Comparison of ENCODE assay signal across 9 cellular contexts in genomic region chr17:59828478-59828760, GRCh38.
A peak's percentile ranks its signal among the peaks of the same experiment; 100 is the strongest.
DNase-seq lines count a peak whose midpoint lies in the region; ATAC-seq and TF ChIP-seq lines count a peak whose summit lies in the region.
"Had no signal": no experiment of that assay in that cellular context is flagged by ENCODE, and none has a peak within 500 bp of the region (broad histone marks: within the 10 kb centered on the region; RNA-seq: fewer than 3 reads in every experiment).

No MANE protein-coding gene starts in this region.

- H3K4me3 ChIP-seq in PC-9 (peak overlapping the region; percentile 50), endodermal cell (ENCODE audit: low read length) (no peak overlapping the region), rectal smooth muscle tissue (ENCODE audit: low read length) (no peak overlapping the region)

- WGBS in endodermal cell (ENCODE audit: insufficient coverage in 1 of 2, insufficient read length in 1 of 2), 2 experiments = 98 to 100% methylated on average over 2 of the region's 2 CpGs

- TF ChIP-seq CTCF in Calu3 (IDR thresholded peaks at IDR 0.05; ENCODE audit: unreplicated experiment) (no peak), PC-9 (conservative IDR thresholded peaks at IDR 0.05) (no peak), endodermal cell (conservative IDR thresholded peaks at IDR 0.05) (no peak)

- peak overlapping the region; percentile 49 for H3K4me3 Mint-ChIP-seq in Calu3 (ENCODE audit: low read depth, unreplicated experiment)
- no peak overlapping the region for H3K4me3 Mint-ChIP-seq in endodermal cell

- no TSS peak for BruUV-seq in Calu3 (replicated peaks; lab: Mats Ljungman, UMichigan)
- TSS peak; percentile 29 for BruUV-seq in PC-9 (replicated peaks; lab: Mats Ljungman, UMichigan)

- H3K9me3 ChIP-seq in PC-9 (ENCODE audit: insufficient read depth, low read depth) (no peaks in the 10 kb centered on the region), endodermal cell (ENCODE audit: control insufficient read depth, low read length) (no peaks in the 10 kb centered on the region)

- intact Hi-C loops in Calu3 (cut with micrococcal nuclease; ENCODE audit: unreplicated experiment) = loop anchor here (2.0 kb wide), 1 partner anchor 22 kb away; no protein-coding TSS in a partner anchor
- intact Hi-C loops in PC-9 (cut with micrococcal nuclease; ENCODE audit: unreplicated experiment) = no loop called here

- H3K4me1 Mint-ChIP-seq in Calu3 (ENCODE audit: low read depth, unreplicated experiment) (peaks cover 16% of the 10 kb centered on the region), endodermal cell (peaks cover 32% of the 10 kb centered on the region)

- peak overlapping the region; percentile 99 for H3K27ac ChIP-seq in PC-9
- no peak overlapping the region for H3K27ac ChIP-seq in endodermal cell (ENCODE audit: low read depth, low read length)
- H3K27ac ChIP-seq in rectal smooth muscle tissue (ENCODE audit: low read depth, low read length) = peak overlapping the region; percentile 87

- DNase-seq in Calu3 (no peak), PC-9 (no peak), endodermal cell (no peak), KG1 (lab: John Stamatoyannopoulos, UW) (no peak)
- DNase-seq: NCI-H1436 had no signal

- H3K79me2 ChIP-seq in PC-9 (ENCODE audit: low read depth) = peaks cover 54% of the 10 kb centered on the region

- peaks cover 43% of the 10 kb centered on the region for H3K36me3 Mint-ChIP-seq in Calu3 (ENCODE audit: insufficient read depth, unreplicated experiment)
- peaks cover 6% of the 10 kb centered on the region for H3K36me3 Mint-ChIP-seq in endodermal cell (ENCODE audit: low read depth)

- H3F3A ChIP-seq in PC-9 (ENCODE audit: insufficient read depth, low read depth) = peaks cover 71% of the 10 kb centered on the region

- H3K9ac ChIP-seq in endodermal cell (ENCODE audit: extremely low read depth, low read length, poor library complexity, severe bottlenecking) (no peak overlapping the region), rectal smooth muscle tissue (ENCODE audit: low read length) (no peak overlapping the region)

- peak overlapping the region; percentile 84 for H3K4me2 ChIP-seq in PC-9

- H3K27ac Mint-ChIP-seq in Calu3 (ENCODE audit: unreplicated experiment) (peak overlapping the region; percentile 97), endodermal cell (peak overlapping the region; percentile 30)

- CTCF ChIA-PET in Calu3 (lab: Charles Lee) = interaction anchor here (0.6 to 2.3 kb wide), 6 partner anchors 9 to 705 kb away, joined by 3 to 14 read pairs (median 6); no protein-coding TSS in a partner anchor
- CTCF ChIA-PET in PC-9 (lab: Charles Lee) = interaction anchor here (0.6 to 0.7 kb wide), 2 partner anchors 25 to 41 kb away, joined by 3 to 6 read pairs; no protein-coding TSS in a partner anchor

- H3K27me3 ChIP-seq in PC-9 (ENCODE audit: insufficient read depth, low read depth) = no peaks in the 10 kb centered on the region
- no peaks in the 10 kb centered on the region for H3K27me3 ChIP-seq in endodermal cell (ENCODE audit: control insufficient read depth, insufficient read depth, low read length, poor library complexity, severe bottlenecking)
- no peaks in the 10 kb centered on the region for H3K27me3 ChIP-seq in rectal smooth muscle tissue (ENCODE audit: control insufficient read depth, insufficient read depth, low read length)

- peaks cover 81% of the 10 kb centered on the region for H3K4me1 ChIP-seq in PC-9 (replicated peaks; ENCODE audit: insufficient read depth)
- H3K4me1 ChIP-seq in endodermal cell (ENCODE audit: control insufficient read depth, insufficient read depth, low read length) = peaks cover 6% of the 10 kb centered on the region
- H3K4me1 ChIP-seq in rectal smooth muscle tissue (ENCODE audit: control insufficient read depth, insufficient read depth, low read length) = peaks cover 19% of the 10 kb centered on the region

- H3K27me3 Mint-ChIP-seq in Calu3 (ENCODE audit: unreplicated experiment) (no peaks in the 10 kb centered on the region), endodermal cell (ENCODE audit: insufficient read depth) (no peaks in the 10 kb centered on the region)

- POLR2A ChIA-PET in PC-9 (lab: Charles Lee; ENCODE audit: unreplicated experiment) = interaction anchor here (0.7 to 2.3 kb wide), 6 partner anchors 10 to 74 kb away, joined by 7 to 35 read pairs (median 21); no protein-coding TSS in a partner anchor

- ATAC-seq in HG02938 (IDR thresholded peaks at IDR 0.05; ENCODE audit: unreplicated experiment) (no peak), HG03565 (IDR thresholded peaks at IDR 0.05; ENCODE audit: unreplicated experiment) (no peak), GM18868 (IDR thresholded peaks at IDR 0.05; ENCODE audit: unreplicated experiment) (no peak)

- peaks cover 5% of the 10 kb centered on the region; the same call in 1 of the 2 replicates for H3K36me3 ChIP-seq in PC-9 (ENCODE audit: low read depth)
- H3K36me3 ChIP-seq in endodermal cell (ENCODE audit: control insufficient read depth, insufficient read depth, low read length) = no peaks in the 10 kb centered on the region
- H3K36me3 ChIP-seq in rectal smooth muscle tissue (ENCODE audit: control insufficient read depth, insufficient read depth, low read length) = no peaks in the 10 kb centered on the region

- H4K20me1 ChIP-seq in PC-9 (ENCODE audit: insufficient read depth) = no peaks in the 10 kb centered on the region

- no peaks in the 10 kb centered on the region for H3K9me2 ChIP-seq in PC-9 (ENCODE audit: insufficient read depth)

- no peak overlapping the region for H2AFZ ChIP-seq in PC-9

- H3K9me3 Mint-ChIP-seq in Calu3 (ENCODE audit: low read depth, unreplicated experiment) (no peaks in the 10 kb centered on the region), endodermal cell (no peaks in the 10 kb centered on the region)
